ENCODE assay signal across 18 cellular contexts in the genomic region with DNA sequence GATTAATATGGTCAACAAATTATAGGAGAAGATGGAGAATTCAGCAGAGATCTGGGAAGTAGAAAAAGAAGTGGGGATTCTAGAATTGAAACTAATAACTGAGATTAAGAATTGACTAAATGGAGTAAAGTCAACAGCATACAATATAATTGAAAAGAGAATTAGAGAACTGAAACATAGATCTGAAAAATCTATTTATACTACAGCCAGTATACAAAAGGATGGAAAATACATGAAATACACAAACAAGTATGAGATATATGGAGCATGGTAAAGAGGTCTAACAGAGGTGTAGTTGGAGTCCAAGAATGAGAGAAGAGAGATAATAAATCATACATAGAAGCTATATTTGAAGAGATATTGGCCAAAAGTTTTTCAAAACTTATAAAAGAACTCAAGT.
DNase-seq lines count a peak whose midpoint lies in the region; ATAC-seq and TF ChIP-seq lines count a peak whose summit lies in the region.
"Had no signal": no experiment of that assay in that cellular context is flagged by ENCODE, and none has a peak within 500 bp of the region (broad histone marks: within the 10 kb centered on the region; RNA-seq: fewer than 3 reads in every experiment).

No MANE protein-coding gene starts in this region.

- H3K9me3 ChIP-seq in HEK293 (ENCODE audit: control insufficient read depth, insufficient read depth, low read depth, low read length): no peaks in the 10 kb centered on the region
- H3K9me3 ChIP-seq in MM.1S (replicated peaks; ENCODE audit: insufficient read depth, low read length): no peaks in the 10 kb centered on the region

- CTCF ChIA-PET in HEK293 (lab: Yijun Ruan, JAX): no interaction called here

- H3K27ac ChIP-seq in HEK293 (ENCODE audit: extremely low read depth, low read depth, low read length): no peak overlapping the region
- H3K27ac ChIP-seq in MM.1S (ENCODE audit: low read length): peak overlapping the region; percentile 21; the same call in 1 of the 2 replicates
- H3K27ac ChIP-seq: GM23248, PC-9 had no signal

- no peaks in the 10 kb centered on the region for H3K4me1 ChIP-seq in HEK293 (ENCODE audit: control insufficient read depth, insufficient read depth, low read length)
- peaks cover 13% of the 10 kb centered on the region for H3K4me1 ChIP-seq in MM.1S (ENCODE audit: low read length)

- no peaks in the 10 kb centered on the region for H4K20me1 ChIP-seq in MM.1S (ENCODE audit: insufficient read depth, low read length)

- no peak overlapping the region for H3K9ac ChIP-seq in MM.1S (ENCODE audit: low read length)
- H3K9ac ChIP-seq: GM23248 had no signal

- H3K4me2 ChIP-seq in MM.1S (ENCODE audit: low read depth, low read length): peak overlapping the region; percentile 28; the same call in 1 of the 2 replicates
- H3K4me2 ChIP-seq: PC-9 had no signal

- peaks cover 7% of the 10 kb centered on the region for H3F3A ChIP-seq in MM.1S (ENCODE audit: insufficient read depth, low read length)

- no peaks in the 10 kb centered on the region for H3K79me2 ChIP-seq in MM.1S (ENCODE audit: low read length)

- peak; percentile 8 for DNase-seq in GM20000 (ENCODE audit: low spot score)
- DNase-seq in MM.1S: no peak
- no peak for DNase-seq in NCI-H2081 (lab: John Stamatoyannopoulos, UW)
- no peak for DNase-seq in DMS153 treated with DMSO at 0.1 percent for 48 hours (lab: John Stamatoyannopoulos, UW; ENCODE audit: unreplicated experiment)
- DNase-seq in RPMI8226: no peak
- DNase-seq: Calu3; CD4-positive, alpha-beta memory T cell; DMS79; GM23248; NCI-H187 treated with DMSO at 0.1 percent for 48 hours; NCI-H2171 treated with DMSO at 0.1 percent for 48 hours; NCI-H446 treated with DMSO at 0.1 percent for 48 hours; NCI-H748 treated with DMSO at 0.1 percent for 48 hours; PC-9; SW 1271 had no signal

- H3K9me2 ChIP-seq in MM.1S (replicated peaks; ENCODE audit: insufficient read depth, low read length): no peaks in the 10 kb centered on the region

- peak; percentile 57 for ATAC-seq in GM18498 (IDR thresholded peaks at IDR 0.05; ENCODE audit: unreplicated experiment)
- no peak for ATAC-seq in GM19467 (IDR thresholded peaks at IDR 0.05; ENCODE audit: unreplicated experiment)

- TF ChIP-seq CTCF in GM20000 (IDR thresholded peaks at IDR 0.05; ENCODE audit: extremely low read depth, missing control alignments) (no peak), HEK293 (tag by site-specific recombination; IDR thresholded peaks at IDR 0.05) (no peak), MM.1S (IDR thresholded peaks at IDR 0.05; ENCODE audit: low read length) (no peak)

- POLR2A ChIA-PET in HEK293 (lab: Yijun Ruan, JAX): interaction anchor here (0.6 kb wide), 1 partner anchor 205 kb away, joined by 3 read pairs; no protein-coding TSS in a partner anchor

- no peaks in the 10 kb centered on the region for H3K27me3 ChIP-seq in MM.1S (replicated peaks; ENCODE audit: insufficient read depth, low read length)

- H3K36me3 ChIP-seq in HEK293 (ENCODE audit: control insufficient read depth in 2 of 2, insufficient read depth in 1 of 2, low read length in 2 of 2): no peaks in the 10 kb centered on the region
- H3K36me3 ChIP-seq in MM.1S (replicated peaks; ENCODE audit: insufficient read depth, low read length): no peaks in the 10 kb centered on the region

- no peak overlapping the region for H3K4me3 ChIP-seq in HEK293 (ENCODE audit: low read depth, low read length)
- H3K4me3 ChIP-seq in MM.1S (ENCODE audit: low read length): no peak overlapping the region
- H3K4me3 ChIP-seq: GM23248, PC-9 had no signal

- no peak overlapping the region for H2AFZ ChIP-seq in MM.1S (ENCODE audit: low read length)
- H2AFZ ChIP-seq: GM23248, PC-9 had no signal

TF ChIP-seq in HEK293, 187 proteins besides CTCF, POLR2A, EP300 and RAD21:
- TF ChIP-seq ZNF391 (tag by site-specific recombination; IDR thresholded peaks at IDR 0.05; ENCODE audit: borderline replicate concordance, low read depth): no peak
- TF ChIP-seq ZNF133 (tag by site-specific recombination; IDR thresholded peaks at IDR 0.05): peak; percentile 87
